In the genomic region with DNA sequence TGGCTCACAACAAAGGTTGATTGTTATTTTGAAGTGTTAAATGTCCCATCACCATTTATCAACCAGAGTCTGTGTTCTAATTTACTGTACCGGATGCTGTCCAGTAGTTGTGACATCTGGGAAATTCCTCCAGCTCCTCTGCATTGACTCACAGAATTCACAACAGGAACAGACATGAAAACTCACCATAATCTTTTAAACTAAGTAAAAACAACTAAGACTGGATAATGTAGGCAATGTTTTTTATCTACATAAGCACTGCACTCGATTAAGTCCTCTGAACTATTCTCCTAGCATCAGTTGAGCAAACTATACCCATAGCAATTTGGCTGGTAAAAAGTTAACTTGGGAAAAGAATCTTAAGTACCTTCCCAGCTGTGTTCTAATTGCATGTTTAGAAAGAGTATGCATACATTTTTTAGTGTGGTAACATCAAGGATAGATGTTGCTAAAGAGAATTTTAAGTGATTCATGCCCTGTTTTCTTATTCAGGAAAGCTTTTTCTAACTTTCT, we compare ENCODE assay signal across 11 cellular contexts. TPM values are rescaled to one million over a fixed set of nuclear protein-coding genes. Genes with fewer than 3 reads are reported as not detected.
A peak's percentile ranks its signal among the peaks of the same experiment; 100 is the strongest.
DNase-seq lines count a peak whose midpoint lies in the region; ATAC-seq and TF ChIP-seq lines count a peak whose summit lies in the region.
"Had no signal": no experiment of that assay in that cellular context is flagged by ENCODE, and none has a peak within 500 bp of the region (broad histone marks: within the 10 kb centered on the region; RNA-seq: fewer than 3 reads in every experiment).

No MANE protein-coding gene starts in this region.

- no peaks in the 10 kb centered on the region for H3K9me3 Mint-ChIP-seq in Calu3 (ENCODE audit: low read depth, unreplicated experiment)

- no peak overlapping the region for H3K4me3 Mint-ChIP-seq in Calu3 (ENCODE audit: low read depth, unreplicated experiment)

- DNase-seq in heart left ventricle (no peak), right cardiac atrium (no peak), amniotic epithelial cell (ENCODE audit: low read depth) (peak; percentile 93), iris pigment epithelial cell (ENCODE audit: low read depth) (peak; percentile 90), upper lobe of right lung (no peak), ascending aorta (ENCODE audit: low spot score in 2 of 2) (no peak), NCI-H1092 (lab: John Stamatoyannopoulos, UW) (no peak), Calu3 (no peak)
- DNase-seq: activated CD4-positive, alpha-beta T cell treated with anti-CD3 and anti-CD28 coated beads, Interleukin-2, amount 50 U/mL, for 48 hours; effector CD4-positive, alpha-beta T cell had no signal

- H3K27ac ChIP-seq in heart left ventricle (peak overlapping the region in 8 of 12 donors; percentile 4 to 85 (median 26)), right cardiac atrium (ENCODE audit: low read length) (no peak overlapping the region), upper lobe of right lung (peak overlapping the region; percentile 38), ascending aorta (no peak overlapping the region)
- H3K27ac ChIP-seq: BLaER1 had no signal

- TF ChIP-seq CTCF in heart left ventricle (IDR thresholded peaks at IDR 0.05): no peak
- no peak for TF ChIP-seq CTCF in upper lobe of right lung (IDR thresholded peaks at IDR 0.05)
- TF ChIP-seq CTCF in ascending aorta (IDR thresholded peaks at IDR 0.05): no peak
- TF ChIP-seq CTCF in Calu3 (IDR thresholded peaks at IDR 0.05; ENCODE audit: unreplicated experiment): no peak

- H3K27me3 Mint-ChIP-seq in Calu3 (ENCODE audit: unreplicated experiment): no peaks in the 10 kb centered on the region

- ATAC-seq in heart left ventricle: peak in 3 of 4 donors; percentile 37 to 78 (median 53)
- ATAC-seq in right cardiac atrium: no peak
- no peak for ATAC-seq in upper lobe of right lung

- no peaks in the 10 kb centered on the region for H3K4me1 Mint-ChIP-seq in Calu3 (ENCODE audit: low read depth, unreplicated experiment)

- no peak for TF ChIP-seq POLR2A in heart left ventricle (IDR thresholded peaks at IDR 0.05)

- no peaks in the 10 kb centered on the region for H3K36me3 Mint-ChIP-seq in Calu3 (ENCODE audit: insufficient read depth, unreplicated experiment)

- intact Hi-C loops in heart left ventricle (cut with DNase I): no loop called here
- intact Hi-C loops in right cardiac atrium (cut with DNase I): no loop called here
- intact Hi-C loops in upper lobe of right lung (cut with DNase I): no loop called here
- intact Hi-C loops in ascending aorta (cut with DNase I): no loop called here
- intact Hi-C loops in Calu3 (cut with micrococcal nuclease; ENCODE audit: unreplicated experiment): no loop called here

- H3K9me3 ChIP-seq in heart left ventricle: peaks cover 0 to 15% (median 0%) of the 10 kb centered on the region in 12 donors
- no peaks in the 10 kb centered on the region for H3K9me3 ChIP-seq in right cardiac atrium (ENCODE audit: control insufficient read depth, low read length)
- H3K9me3 ChIP-seq in upper lobe of right lung: no peaks in the 10 kb centered on the region
- H3K9me3 ChIP-seq in ascending aorta: no peaks in the 10 kb centered on the region
- H3K9me3 ChIP-seq: BLaER1 had no signal

- H3K27ac Mint-ChIP-seq in Calu3 (ENCODE audit: unreplicated experiment): no peak overlapping the region

- H3K27me3 ChIP-seq in heart left ventricle (no peaks in the 10 kb centered on the region), right cardiac atrium (ENCODE audit: control insufficient read depth, insufficient read depth) (no peaks in the 10 kb centered on the region), upper lobe of right lung (no peaks in the 10 kb centered on the region), ascending aorta (no peaks in the 10 kb centered on the region)
- H3K27me3 ChIP-seq: BLaER1 had no signal

- H3K4me1 ChIP-seq in heart left ventricle (peaks cover 0 to 35% (median 0%) of the 10 kb centered on the region in 12 donors), right cardiac atrium (ENCODE audit: control insufficient read depth, insufficient read depth, low read length) (no peaks in the 10 kb centered on the region), upper lobe of right lung (peaks cover 7% of the 10 kb centered on the region), ascending aorta (no peaks in the 10 kb centered on the region)
- H3K4me1 ChIP-seq: BLaER1 had no signal

- H3K36me3 ChIP-seq in heart left ventricle (no peaks in the 10 kb centered on the region), upper lobe of right lung (no peaks in the 10 kb centered on the region), ascending aorta (no peaks in the 10 kb centered on the region)
- H3K36me3 ChIP-seq: BLaER1 had no signal

- BruUV-seq in Calu3 (replicated peaks; lab: Mats Ljungman, UMichigan): no TSS peak

- 26 to 52% (median 35%) methylated on average over 2 of the region's 2 CpGs for WGBS in heart left ventricle, 4 donors
- WGBS in right cardiac atrium: 24% methylated on average over 2 of the region's 2 CpGs

- CTCF ChIA-PET in Calu3 (lab: Charles Lee): no interaction called here

- H3K4me3 ChIP-seq in heart left ventricle: no peak overlapping the region
- H3K4me3 ChIP-seq in right cardiac atrium (ENCODE audit: low read length): no peak overlapping the region
- H3K4me3 ChIP-seq in upper lobe of right lung: no peak overlapping the region
- H3K4me3 ChIP-seq in ascending aorta: no peak overlapping the region
- H3K4me3 ChIP-seq: BLaER1 had no signal

RNA-seq across cellular contexts. Expression of gene MYO1B, which starts 42.9 kb away (rescaled TPM):
- total RNA-seq in heart left ventricle (10 to 100 TPM; 10.8 to 47.3 (median 16.2) TPM), right cardiac atrium (10 to 100 TPM; 10.3 to 16.3 (median 13.2) TPM), upper lobe of right lung (231 TPM), ascending aorta (27.4 TPM), Calu3 (2022) (56.7 and 64.5 TPM in 2 replicates)
- polyA plus RNA-seq in heart left ventricle (1 to 10 TPM; 7.8 to 9.2 TPM), right cardiac atrium (6.0 TPM)

RNA-seq across cellular contexts. Expression of gene STAT4, which starts 51.5 kb away (rescaled TPM):
- total RNA-seq in heart left ventricle (10 to 100 TPM in 3 of 9 donors, 1 to 10 TPM in 3, under 1 TPM in 3; 0.32 to 21.5 (median 3.1) TPM), right cardiac atrium (10 to 100 TPM in 3 of 4 donors, 1 to 10 TPM in 1; 7.0 to 27.0 (median 18.2) TPM), upper lobe of right lung (8.0 TPM), ascending aorta (0.85 TPM), Calu3 (2022) (0.85 and 1.3 TPM in 2 replicates)
- polyA plus RNA-seq in heart left ventricle (1 to 10 TPM in 1 of 2 donors, under 1 TPM in 1; 0.53 to 1.1 TPM), right cardiac atrium (13.0 TPM)

Comparison
In these comparisons a context has a peak if more than half of its experiments do, and no peak if none do; other contexts are left out.
1. ATAC-seq: peak in heart left ventricle (3 of 4); none in right cardiac atrium (0 of 2) and upper lobe of right lung (single experiment).
2. H3K27ac ChIP-seq: peak in heart left ventricle (8 of 12) and upper lobe of right lung (single experiment); none in right cardiac atrium (single experiment) and ascending aorta (0 of 2).
3. DNase-seq: peak in amniotic epithelial cell (single experiment) and iris pigment epithelial cell (single experiment); none in heart left ventricle (0 of 5), right cardiac atrium (0 of 3), upper lobe of right lung (single experiment), ascending aorta (0 of 2), NCI-H1092 (single experiment) and Calu3 (single experiment).